In the genomic region with DNA sequence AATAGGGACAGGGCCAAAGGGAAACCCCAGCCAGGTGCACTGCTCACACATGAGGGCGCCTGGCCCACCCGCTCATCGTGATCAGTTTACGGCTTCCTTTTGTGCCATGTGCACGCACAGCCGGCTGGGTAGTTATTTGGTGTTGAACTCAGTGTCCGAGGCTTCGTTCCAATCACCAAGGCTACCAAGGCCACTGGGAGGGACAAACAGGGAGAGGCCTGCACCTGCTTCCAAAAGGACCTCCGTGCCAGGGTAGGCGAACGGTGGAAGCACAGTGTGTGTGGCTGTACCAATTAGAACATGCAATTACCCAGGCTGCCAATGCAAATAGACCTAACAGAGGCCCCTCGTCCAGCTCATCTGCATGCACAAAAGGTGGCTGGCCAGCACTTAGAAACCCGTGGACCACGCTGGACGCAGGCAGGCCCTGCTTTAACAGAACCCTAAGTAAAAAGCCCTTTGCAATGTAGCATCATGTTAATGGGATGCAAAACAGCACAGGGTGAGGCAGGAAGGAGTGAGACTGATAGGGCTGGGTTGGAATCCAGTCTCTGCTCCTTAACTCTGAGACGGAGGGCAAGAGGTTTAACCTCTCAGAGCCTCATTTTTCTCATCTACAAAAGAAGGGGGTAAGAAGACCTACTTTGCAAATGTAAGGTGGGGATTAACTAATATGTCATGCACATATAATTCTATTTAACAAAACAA, we compare ENCODE assay signal across 17 cellular contexts.
DNase-seq lines count a peak whose midpoint lies in the region; FAIRE-seq and TF ChIP-seq lines count a peak whose summit lies in the region.
"Had no signal": no experiment of that assay in that cellular context is flagged by ENCODE, and none has a peak within 500 bp of the region (broad histone marks: within the 10 kb centered on the region; RNA-seq: fewer than 3 reads in every experiment).

No MANE protein-coding gene starts in this region.

- peaks cover 29% of the 10 kb centered on the region for H3K4me1 Mint-ChIP-seq in nephron progenitor cell

- H3K27ac Mint-ChIP-seq in nephron progenitor cell: peak overlapping the region; percentile 85
- H3K27ac Mint-ChIP-seq: activated T-cell treated with anti-CD3 and anti-CD28 coated beads, Interleukin-2, amount 50 U/mL, for 72 hours had no signal

- no peak overlapping the region for H3K4me3 ChIP-seq in tibial artery
- H3K4me3 ChIP-seq: skin epidermis, vagina had no signal

- no peak for FAIRE-seq in urothelium cell line (lab: Jason Lieb, UNC)
- FAIRE-seq: GM12892 had no signal

- H3K9me3 ChIP-seq in tibial artery: no peaks in the 10 kb centered on the region
- H3K9me3 ChIP-seq: vagina had no signal

- H3K36me3 ChIP-seq in tibial artery: no peaks in the 10 kb centered on the region
- H3K36me3 ChIP-seq: vagina had no signal

- H3K4me1 ChIP-seq in tibial artery: peaks cover 0 to 16% (median 9%) of the 10 kb centered on the region in 4 donors

- H3K27me3 ChIP-seq in tibial artery: no peaks in the 10 kb centered on the region
- H3K27me3 ChIP-seq: vagina had no signal

- H3K27me3 Mint-ChIP-seq in nephron progenitor cell (ENCODE audit: low read depth, poor library complexity): peaks cover 12% of the 10 kb centered on the region
- H3K27me3 Mint-ChIP-seq: central memory CD8-positive, alpha-beta T cell had no signal

- no peaks in the 10 kb centered on the region for H3K9me3 Mint-ChIP-seq in nephron progenitor cell
- H3K9me3 Mint-ChIP-seq: central memory CD8-positive, alpha-beta T cell had no signal

- DNase-seq in Caki2 (ENCODE audit: low read depth) (peak; percentile 14), NCI-H2196 treated with DMSO at 0.1 percent for 48 hours (lab: John Stamatoyannopoulos, UW; ENCODE audit: unreplicated experiment) (peak; percentile 93), caudate nucleus (lab: John Stamatoyannopoulos, UW) (peak in 46 of 61 donors; percentile 6 to 85 (median 44)), nephron progenitor cell (no peak), RKO (ENCODE audit: low spot score) (no peak), tibial artery (no peak), DMS114 treated with DMSO at 0.1 percent for 48 hours (lab: John Stamatoyannopoulos, UW; ENCODE audit: unreplicated experiment) (no peak), urothelium cell line (ENCODE audit: low spot score) (no peak)
- DNase-seq: activated CD4-positive, alpha-beta T cell treated with anti-CD3 and anti-CD28 coated beads, Interleukin-2, amount 50 U/mL, for 48 hours; activated T-cell treated with anti-CD3 and anti-CD28 coated beads, Interleukin-2, amount 50 U/mL, for 72 hours; foreskin fibroblast; mammary epithelial cell; NCI-H226 had no signal

- no peak for TF ChIP-seq CTCF in nephron progenitor cell (IDR thresholded peaks at IDR 0.05)
- TF ChIP-seq CTCF in tibial artery (IDR thresholded peaks at IDR 0.05): no peak

- in situ Hi-C loops in Caki2 (cut with HindIII; ENCODE audit: low pct_unique_long_range_greater_than_20kb, low sequenced_read_pairs): no loop called here

- intact Hi-C loops in tibial artery (cut with DNase I; ENCODE audit: low total_unique reads): no loop called here

- no peak overlapping the region for H3K4me3 Mint-ChIP-seq in nephron progenitor cell
- H3K4me3 Mint-ChIP-seq: activated T-cell treated with anti-CD3 and anti-CD28 coated beads, Interleukin-2, amount 50 U/mL, for 72 hours; central memory CD8-positive, alpha-beta T cell had no signal

- no peaks in the 10 kb centered on the region for H3K36me3 Mint-ChIP-seq in nephron progenitor cell (ENCODE audit: low read depth)

- H3K27ac ChIP-seq in caudate nucleus (ENCODE audit: low read depth, low read length): no peak overlapping the region
- no peak overlapping the region for H3K27ac ChIP-seq in tibial artery
- H3K27ac ChIP-seq: skin epidermis, vagina had no signal

Comparison
In these comparisons a context has a peak if more than half of its experiments do, and no peak if none do; other contexts are left out.
1. DNase-seq: peak in Caki2 (single experiment), NCI-H2196 treated with DMSO at 0.1 percent for 48 hours (single experiment) and caudate nucleus (46 of 61); none in nephron progenitor cell (single experiment), RKO (single experiment), tibial artery (0 of 2), DMS114 treated with DMSO at 0.1 percent for 48 hours (single experiment) and urothelium cell line (single experiment).